In the genomic region with DNA sequence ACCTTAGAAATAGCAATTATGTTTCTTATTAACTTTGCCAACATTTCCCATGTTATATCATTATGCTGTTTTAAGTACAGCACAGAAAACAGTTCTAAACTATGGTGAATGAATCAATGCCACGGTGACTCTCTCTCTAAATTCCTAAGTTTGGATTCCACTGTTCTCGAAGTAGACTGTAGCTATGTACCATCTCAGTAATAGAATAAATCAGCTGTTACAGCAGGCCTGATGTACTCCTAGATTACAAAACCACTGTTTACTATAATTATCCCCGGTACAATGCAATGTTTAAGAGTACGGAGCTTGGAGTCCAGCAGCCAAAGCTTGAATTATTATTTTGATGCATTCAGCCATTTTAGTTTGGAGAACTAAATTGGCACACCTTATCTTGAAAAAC, we compare ENCODE assay signal across 1 cellular context.
TF ChIP-seq lines count a peak whose summit lies in the region.

No MANE protein-coding gene starts in this region.

TF ChIP-seq in HepG2, 621 proteins besides CTCF, POLR2A, EP300 and RAD21 (continued from another document):
- TF ChIP-seq ZNF180 (CRISPR knock-in tag; IDR thresholded peaks at IDR 0.05; ENCODE audit: borderline replicate concordance, low read depth) (no peak), ZNF354B (CRISPR knock-in tag; IDR thresholded peaks at IDR 0.05) (no peak), ZNF556 (CRISPR knock-in tag; IDR thresholded peaks at IDR 0.05; ENCODE audit: borderline replicate concordance) (no peak), ZNF614 (CRISPR knock-in tag; IDR thresholded peaks at IDR 0.05; ENCODE audit: borderline replicate concordance) (no peak), ZSCAN31 (CRISPR knock-in tag; IDR thresholded peaks at IDR 0.05; ENCODE audit: low read depth) (no peak), MBNL3 (CRISPR knock-in tag; conservative IDR thresholded peaks at IDR 0.05) (no peak), ZNF569 (CRISPR knock-in tag; IDR thresholded peaks at IDR 0.05; ENCODE audit: borderline replicate concordance) (no peak), ZNF205 (CRISPR knock-in tag; IDR thresholded peaks at IDR 0.05) (no peak), NFYC (CRISPR knock-in tag; IDR thresholded peaks at IDR 0.05) (no peak)
